In the genomic region with DNA sequence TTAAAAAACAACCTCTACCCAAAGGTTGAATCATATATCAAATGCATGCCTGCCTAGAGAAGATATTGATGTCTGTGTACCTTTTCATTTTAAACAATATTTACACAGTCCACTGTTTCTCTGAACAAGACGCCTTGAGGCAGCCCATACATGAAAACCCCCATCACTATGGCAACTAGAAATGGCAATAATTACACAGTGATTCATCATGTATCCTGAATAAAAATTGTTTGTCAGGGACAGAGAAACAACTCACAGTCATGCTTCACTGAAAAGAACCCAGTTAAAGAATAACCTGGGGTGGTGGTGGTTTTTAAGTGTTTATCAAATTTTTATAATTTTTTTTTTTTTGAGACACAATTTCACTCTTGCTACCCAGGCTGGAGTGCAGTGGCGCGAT, we compare ENCODE assay signal across 10 cellular contexts. TPM values are rescaled to one million over a fixed set of nuclear protein-coding genes. Genes with fewer than 3 reads are reported as not detected.
A peak's percentile ranks its signal among the peaks of the same experiment; 100 is the strongest.
DNase-seq lines count a peak whose midpoint lies in the region; ATAC-seq and TF ChIP-seq lines count a peak whose summit lies in the region.
"Had no signal": no experiment of that assay in that cellular context is flagged by ENCODE, and none has a peak within 500 bp of the region (broad histone marks: within the 10 kb centered on the region; RNA-seq: fewer than 3 reads in every experiment).

No MANE protein-coding gene starts in this region.

- no peak overlapping the region for H3K4me3 Mint-ChIP-seq in activated CD8-positive, alpha-beta T cell treated with anti-CD3 and anti-CD28 coated beads, Interleukin-2, amount 10 ng/mL, durations not matched to agents 7 days and 5 days
- H3K4me3 Mint-ChIP-seq: activated T-cell treated with anti-CD3 and anti-CD28 coated beads, Interleukin-2, amount 50 U/mL, for 4 hours; natural killer cell had no signal

- DNase-seq in NCI-H1436 (lab: John Stamatoyannopoulos, UW) = peak; percentile 56
- DNase-seq in activated CD8-positive, alpha-beta T cell treated with anti-CD3 and anti-CD28 coated beads, Interleukin-2, amount 10 ng/mL, durations not matched to agents 7 days and 5 days = no peak
- DNase-seq in left lung = no peak
- no peak for DNase-seq in NCI-H2171 (lab: John Stamatoyannopoulos, UW)
- no peak for DNase-seq in aorta
- no peak for DNase-seq in D341Med (ENCODE audit: low spot score)
- DNase-seq in left ventricle myocardium inferior = no peak
- DNase-seq: activated T-cell treated with anti-CD3 and anti-CD28 coated beads, Interleukin-2, amount 50 U/mL, for 4 hours; natural killer cell had no signal

- H3K4me3 ChIP-seq in left lung (no peak overlapping the region), aorta (ENCODE audit: low read length in 2 of 2) (no peak overlapping the region), left ventricle myocardium inferior (no peak overlapping the region)

- no peaks in the 10 kb centered on the region for H3K36me3 Mint-ChIP-seq in activated CD8-positive, alpha-beta T cell treated with anti-CD3 and anti-CD28 coated beads, Interleukin-2, amount 10 ng/mL, durations not matched to agents 7 days and 5 days (ENCODE audit: low read depth)
- H3K36me3 Mint-ChIP-seq: natural killer cell had no signal

- TF ChIP-seq CTCF in left lung (IDR thresholded peaks at IDR 0.05) (no peak), left ventricle myocardium inferior (IDR thresholded peaks at IDR 0.05; ENCODE audit: borderline replicate concordance) (no peak)

- no peak overlapping the region for H3K27ac Mint-ChIP-seq in activated CD8-positive, alpha-beta T cell treated with anti-CD3 and anti-CD28 coated beads, Interleukin-2, amount 10 ng/mL, durations not matched to agents 7 days and 5 days
- H3K27ac Mint-ChIP-seq: natural killer cell had no signal

- peak; percentile 83 for ATAC-seq in GM18511 (IDR thresholded peaks at IDR 0.05; ENCODE audit: unreplicated experiment)
- ATAC-seq in activated CD8-positive, alpha-beta T cell treated with anti-CD3 and anti-CD28 coated beads, Interleukin-2, amount 10 ng/mL, durations not matched to agents 7 days and 5 days = peak; percentile 42
- peak; percentile 66 for ATAC-seq in left lung
- no peak for ATAC-seq in aorta (ENCODE audit: low FRiP score)
- ATAC-seq: activated T-cell treated with anti-CD3 and anti-CD28 coated beads, Interleukin-2, amount 50 U/mL, for 4 hours; natural killer cell had no signal

- 77 to 80% methylated on average over 3 of the region's 3 CpGs for WGBS in aorta, 2 donors

- H3K27me3 Mint-ChIP-seq in activated CD8-positive, alpha-beta T cell treated with anti-CD3 and anti-CD28 coated beads, Interleukin-2, amount 10 ng/mL, durations not matched to agents 7 days and 5 days (ENCODE audit: low read depth) = no peaks in the 10 kb centered on the region

- H3K9me3 ChIP-seq in left lung (no peaks in the 10 kb centered on the region), aorta (ENCODE audit: control insufficient read depth, low read length) (no peaks in the 10 kb centered on the region), left ventricle myocardium inferior (replicated peaks) (no peaks in the 10 kb centered on the region)

- H3K27me3 ChIP-seq in left lung = no peaks in the 10 kb centered on the region
- H3K27me3 ChIP-seq in aorta (ENCODE audit: control insufficient read depth in 1 of 2, insufficient read depth in 2 of 2, low read length in 1 of 2) = no peaks in the 10 kb centered on the region
- no peaks in the 10 kb centered on the region for H3K27me3 ChIP-seq in left ventricle myocardium inferior (ENCODE audit: low read depth)

- peaks cover 8% of the 10 kb centered on the region for H3K4me1 Mint-ChIP-seq in activated CD8-positive, alpha-beta T cell treated with anti-CD3 and anti-CD28 coated beads, Interleukin-2, amount 10 ng/mL, durations not matched to agents 7 days and 5 days (ENCODE audit: low read depth)
- H3K4me1 Mint-ChIP-seq: natural killer cell had no signal

- H3K36me3 ChIP-seq in left lung = no peaks in the 10 kb centered on the region
- no peaks in the 10 kb centered on the region for H3K36me3 ChIP-seq in aorta (ENCODE audit: control insufficient read depth in 1 of 2, insufficient read depth in 2 of 2, low read length in 1 of 2)
- H3K36me3 ChIP-seq in left ventricle myocardium inferior = no peaks in the 10 kb centered on the region

- POLR2A ChIA-PET in activated CD8-positive, alpha-beta T cell treated with anti-CD3 and anti-CD28 coated beads, Interleukin-2, amount 10 ng/mL, durations not matched to agents 7 days and 5 days (lab: Charles Lee) = no interaction called here

- CTCF ChIA-PET in activated CD8-positive, alpha-beta T cell treated with anti-CD3 and anti-CD28 coated beads, Interleukin-2, amount 10 ng/mL, durations not matched to agents 7 days and 5 days (lab: Charles Lee) = interaction anchor here (1.4 kb wide), 1 partner anchor 30 kb away, joined by 9 read pairs; no protein-coding TSS in a partner anchor

- no peaks in the 10 kb centered on the region for H3K4me1 ChIP-seq in left lung
- no peaks in the 10 kb centered on the region for H3K4me1 ChIP-seq in aorta (ENCODE audit: control insufficient read depth in 1 of 2, insufficient read depth in 2 of 2, low read length in 2 of 2)
- peaks cover 13% of the 10 kb centered on the region for H3K4me1 ChIP-seq in left ventricle myocardium inferior

- H3K27ac ChIP-seq in left lung (no peak overlapping the region), aorta (ENCODE audit: low read depth in 1 of 2, low read length in 2 of 2) (no peak overlapping the region), left ventricle myocardium inferior (replicated peaks) (no peak overlapping the region)

- H3K9me3 Mint-ChIP-seq in activated CD8-positive, alpha-beta T cell treated with anti-CD3 and anti-CD28 coated beads, Interleukin-2, amount 10 ng/mL, durations not matched to agents 7 days and 5 days (ENCODE audit: insufficient read depth) = no peaks in the 10 kb centered on the region
- H3K9me3 Mint-ChIP-seq: activated T-cell treated with anti-CD3 and anti-CD28 coated beads, Interleukin-2, amount 50 U/mL, for 4 hours; natural killer cell had no signal

- intact Hi-C loops in left lung (cut with DNase I) (no loop called here), aorta (cut with DNase I) (no loop called here), left ventricle myocardium inferior (cut with micrococcal nuclease) (no loop called here)

RNA-seq across cellular contexts. Expression of gene DNAJC12, which starts 19.7 kb away (rescaled TPM):
- 1 to 10 TPM; 2.6 to 3.0 TPM for total RNA-seq in activated CD8-positive, alpha-beta T cell treated with anti-CD3 and anti-CD28 coated beads, Interleukin-2, amount 10 ng/mL, durations not matched to agents 7 days and 5 days
- total RNA-seq in left lung (1 to 10 TPM; 2.4 to 3.3 TPM), aorta (1 to 10 TPM; 1.9 to 4.1 TPM), left ventricle myocardium inferior (6.1 TPM)
- 1 to 10 TPM; 1.7 to 4.4 TPM for polyA plus RNA-seq in aorta
- total RNA-seq: natural killer cell had no signal
